ENCODE assay signal across 2 cellular contexts in the genomic region with DNA sequence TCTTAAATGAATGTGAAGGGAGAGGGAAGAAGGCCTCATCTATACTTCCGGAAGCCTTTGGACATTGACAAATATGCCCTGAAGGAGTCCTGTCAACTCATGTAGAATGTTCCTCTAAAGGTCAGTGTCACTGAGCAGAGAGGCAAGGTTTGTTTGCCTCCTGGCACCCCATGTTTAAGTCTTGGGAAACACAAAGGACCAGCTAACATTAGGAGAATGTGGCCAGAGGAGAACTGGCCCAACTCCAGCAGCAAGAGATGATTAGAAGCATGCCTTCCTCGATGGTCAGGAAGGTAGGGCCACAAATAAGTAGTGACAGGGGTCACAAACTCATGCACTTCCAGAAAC.
TF ChIP-seq lines count a peak whose summit lies in the region.

No MANE protein-coding gene starts in this region.

TF ChIP-seq in GM12891, 5 proteins besides CTCF, POLR2A, EP300 and RAD21:
- TF ChIP-seq TAF1 (IDR thresholded peaks at IDR 0.05; ENCODE audit: low read depth, low read length) (no peak), SPI1 (IDR thresholded peaks at IDR 0.05; ENCODE audit: low read depth, low read length) (no peak), PAX5 (IDR thresholded peaks at IDR 0.05; ENCODE audit: insufficient read depth, low read length, severe bottlenecking) (no peak), POU2F2 (IDR thresholded peaks at IDR 0.05; ENCODE audit: low read depth, low read length) (no peak), POLR2AphosphoS5 (IDR thresholded peaks at IDR 0.05; ENCODE audit: low read depth, low read length) (no peak)

TF ChIP-seq in HepG2, 621 proteins besides CTCF, POLR2A, EP300 and RAD21 (continued from another document):
- TF ChIP-seq BRD4 (CRISPR knock-in tag; IDR thresholded peaks at IDR 0.05) (no peak), ZNF530 (CRISPR knock-in tag; IDR thresholded peaks at IDR 0.05; ENCODE audit: low read depth) (no peak), KAT7 (CRISPR knock-in tag; IDR thresholded peaks at IDR 0.05; ENCODE audit: borderline replicate concordance) (no peak), ZNF562 (CRISPR knock-in tag; IDR thresholded peaks at IDR 0.05; ENCODE audit: borderline replicate concordance) (no peak)
- TF ChIP-seq, protein P1, sequence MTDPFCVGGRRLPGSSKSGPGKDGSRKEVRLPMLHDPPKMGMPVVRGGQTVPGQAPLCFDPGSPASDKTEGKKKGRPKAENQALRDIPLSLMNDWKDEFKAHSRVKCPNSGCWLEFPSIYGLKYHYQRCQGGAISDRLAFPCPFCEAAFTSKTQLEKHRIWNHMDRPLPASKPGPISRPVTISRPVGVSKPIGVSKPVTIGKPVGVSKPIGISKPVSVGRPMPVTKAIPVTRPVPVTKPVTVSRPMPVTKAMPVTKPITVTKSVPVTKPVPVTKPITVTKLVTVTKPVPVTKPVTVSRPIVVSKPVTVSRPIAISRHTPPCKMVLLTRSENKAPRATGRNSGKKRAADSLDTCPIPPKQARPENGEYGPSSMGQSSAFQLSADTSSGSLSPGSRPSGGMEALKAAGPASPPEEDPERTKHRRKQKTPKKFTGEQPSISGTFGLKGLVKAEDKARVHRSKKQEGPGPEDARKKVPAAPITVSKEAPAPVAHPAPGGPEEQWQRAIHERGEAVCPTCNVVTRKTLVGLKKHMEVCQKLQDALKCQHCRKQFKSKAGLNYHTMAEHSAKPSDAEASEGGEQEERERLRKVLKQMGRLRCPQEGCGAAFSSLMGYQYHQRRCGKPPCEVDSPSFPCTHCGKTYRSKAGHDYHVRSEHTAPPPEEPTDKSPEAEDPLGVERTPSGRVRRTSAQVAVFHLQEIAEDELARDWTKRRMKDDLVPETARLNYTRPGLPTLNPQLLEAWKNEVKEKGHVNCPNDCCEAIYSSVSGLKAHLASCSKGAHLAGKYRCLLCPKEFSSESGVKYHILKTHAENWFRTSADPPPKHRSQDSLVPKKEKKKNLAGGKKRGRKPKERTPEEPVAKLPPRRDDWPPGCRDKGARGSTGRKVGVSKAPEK (CRISPR knock-in tag; IDR thresholded peaks at IDR 0.05; ENCODE audit: borderline replicate concordance) = no peak
- TF ChIP-seq, protein P2, sequence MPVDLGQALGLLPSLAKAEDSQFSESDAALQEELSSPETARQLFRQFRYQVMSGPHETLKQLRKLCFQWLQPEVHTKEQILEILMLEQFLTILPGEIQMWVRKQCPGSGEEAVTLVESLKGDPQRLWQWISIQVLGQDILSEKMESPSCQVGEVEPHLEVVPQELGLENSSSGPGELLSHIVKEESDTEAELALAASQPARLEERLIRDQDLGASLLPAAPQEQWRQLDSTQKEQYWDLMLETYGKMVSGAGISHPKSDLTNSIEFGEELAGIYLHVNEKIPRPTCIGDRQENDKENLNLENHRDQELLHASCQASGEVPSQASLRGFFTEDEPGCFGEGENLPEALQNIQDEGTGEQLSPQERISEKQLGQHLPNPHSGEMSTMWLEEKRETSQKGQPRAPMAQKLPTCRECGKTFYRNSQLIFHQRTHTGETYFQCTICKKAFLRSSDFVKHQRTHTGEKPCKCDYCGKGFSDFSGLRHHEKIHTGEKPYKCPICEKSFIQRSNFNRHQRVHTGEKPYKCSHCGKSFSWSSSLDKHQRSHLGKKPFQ (CRISPR knock-in tag; IDR thresholded peaks at IDR 0.05; ENCODE audit: insufficient replicate concordance) = no peak
